In genomic region chr16:57852189-57852588, GRCh38 we compare ENCODE assay signal across 1 cellular context.
TF ChIP-seq lines count a peak whose summit lies in the region.

No MANE protein-coding gene starts in this region.

TF ChIP-seq in GM23338, 12 proteins besides CTCF, POLR2A, EP300 and RAD21 (continued from another document):
- TF ChIP-seq REST (IDR thresholded peaks at IDR 0.05; ENCODE audit: unreplicated experiment), result no peak
- TF ChIP-seq STAT1 (IDR thresholded peaks at IDR 0.05; ENCODE audit: unreplicated experiment), result no peak
- TF ChIP-seq EZH2 (IDR thresholded peaks at IDR 0.05; ENCODE audit: low read depth, unreplicated experiment), result no peak
- TF ChIP-seq ZNF462 (CRISPR knock-in tag; IDR thresholded peaks at IDR 0.05), result no peak
- TF ChIP-seq POLR2AphosphoS5 (IDR thresholded peaks at IDR 0.05; ENCODE audit: low read depth), result no peak
- TF ChIP-seq ZNF114 (CRISPR knock-in tag; IDR thresholded peaks at IDR 0.05), result no peak
- TF ChIP-seq EZH2phosphoT487 (IDR thresholded peaks at IDR 0.05; ENCODE audit: unreplicated experiment), result no peak
- TF ChIP-seq ETS1 (IDR thresholded peaks at IDR 0.05), result no peak
- no peak for TF ChIP-seq CREB1 (CRISPR knock-in tag; IDR thresholded peaks at IDR 0.05; ENCODE audit: low read depth)
- TF ChIP-seq NANOG (IDR thresholded peaks at IDR 0.05; ENCODE audit: borderline replicate concordance), result no peak
- no peak for TF ChIP-seq JUNB (IDR thresholded peaks at IDR 0.05; ENCODE audit: unreplicated experiment)
